In genomic region chr2:68190991-68191731, GRCh38 we compare ENCODE assay signal across 1 cellular context.
TF ChIP-seq lines count a peak whose summit lies in the region.

No MANE protein-coding gene starts in this region.

TF ChIP-seq in SK-N-SH, 30 proteins besides CTCF, POLR2A, EP300 and RAD21 (continued from another document):
- TF ChIP-seq CHD2 (IDR thresholded peaks at IDR 0.05; ENCODE audit: low read length, partially characterized antibody) (no peak), SMC3 (IDR thresholded peaks at IDR 0.05; ENCODE audit: low read depth, low read length) (no peak), MXI1 (IDR thresholded peaks at IDR 0.05; ENCODE audit: low read depth, low read length) (no peak)
